ENCODE assay signal across 1 cellular context in the genomic region with DNA sequence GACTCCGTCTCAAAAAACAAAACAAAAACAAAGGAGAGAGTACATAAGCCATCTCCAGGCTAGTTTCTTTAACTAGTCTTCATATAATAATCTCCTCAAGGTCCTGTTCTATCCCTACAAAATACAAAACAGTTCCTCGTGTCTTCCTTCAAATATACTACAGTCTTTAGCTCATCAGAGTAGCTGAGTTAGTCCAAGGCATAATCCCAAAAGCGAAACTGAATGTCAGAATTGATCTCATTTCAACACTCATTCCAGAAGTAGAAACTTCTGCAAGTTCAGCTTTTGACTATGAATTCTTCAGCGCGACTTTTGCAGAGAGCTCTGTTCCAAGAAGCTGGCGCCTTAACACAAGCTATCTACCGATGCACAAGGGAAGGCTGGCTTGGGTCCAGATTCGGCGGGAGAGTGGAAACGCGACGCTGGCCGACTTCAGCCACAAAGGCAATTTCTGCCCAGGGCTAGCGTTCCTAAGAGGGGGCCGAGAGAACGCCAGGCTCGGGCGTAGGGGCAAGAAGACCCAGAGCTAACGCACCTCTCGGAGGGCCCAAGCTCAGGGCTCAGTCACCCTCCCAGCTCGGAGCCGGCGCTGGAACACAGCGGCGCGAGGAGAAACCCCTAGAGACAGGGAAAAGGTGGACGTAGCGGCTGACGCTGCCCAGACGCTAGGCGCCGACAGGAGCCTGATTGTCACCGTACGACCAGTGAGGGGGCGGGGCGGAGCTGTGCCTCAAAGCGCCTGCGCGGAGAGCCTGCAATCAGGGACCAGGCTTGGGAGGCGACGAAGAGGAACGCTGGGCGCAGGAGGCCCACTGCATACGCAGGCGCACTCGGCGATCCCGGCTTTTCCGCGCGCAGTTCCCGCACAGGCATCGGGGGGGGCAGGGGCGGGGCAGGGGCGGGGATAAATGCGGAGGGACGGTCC.
TF ChIP-seq lines count a peak whose summit lies in the region.

No MANE protein-coding gene starts in this region.

TF ChIP-seq in K562, 482 proteins besides CTCF, POLR2A, EP300 and RAD21 (continued from another document and continues in another):
- TF ChIP-seq, protein P1, sequence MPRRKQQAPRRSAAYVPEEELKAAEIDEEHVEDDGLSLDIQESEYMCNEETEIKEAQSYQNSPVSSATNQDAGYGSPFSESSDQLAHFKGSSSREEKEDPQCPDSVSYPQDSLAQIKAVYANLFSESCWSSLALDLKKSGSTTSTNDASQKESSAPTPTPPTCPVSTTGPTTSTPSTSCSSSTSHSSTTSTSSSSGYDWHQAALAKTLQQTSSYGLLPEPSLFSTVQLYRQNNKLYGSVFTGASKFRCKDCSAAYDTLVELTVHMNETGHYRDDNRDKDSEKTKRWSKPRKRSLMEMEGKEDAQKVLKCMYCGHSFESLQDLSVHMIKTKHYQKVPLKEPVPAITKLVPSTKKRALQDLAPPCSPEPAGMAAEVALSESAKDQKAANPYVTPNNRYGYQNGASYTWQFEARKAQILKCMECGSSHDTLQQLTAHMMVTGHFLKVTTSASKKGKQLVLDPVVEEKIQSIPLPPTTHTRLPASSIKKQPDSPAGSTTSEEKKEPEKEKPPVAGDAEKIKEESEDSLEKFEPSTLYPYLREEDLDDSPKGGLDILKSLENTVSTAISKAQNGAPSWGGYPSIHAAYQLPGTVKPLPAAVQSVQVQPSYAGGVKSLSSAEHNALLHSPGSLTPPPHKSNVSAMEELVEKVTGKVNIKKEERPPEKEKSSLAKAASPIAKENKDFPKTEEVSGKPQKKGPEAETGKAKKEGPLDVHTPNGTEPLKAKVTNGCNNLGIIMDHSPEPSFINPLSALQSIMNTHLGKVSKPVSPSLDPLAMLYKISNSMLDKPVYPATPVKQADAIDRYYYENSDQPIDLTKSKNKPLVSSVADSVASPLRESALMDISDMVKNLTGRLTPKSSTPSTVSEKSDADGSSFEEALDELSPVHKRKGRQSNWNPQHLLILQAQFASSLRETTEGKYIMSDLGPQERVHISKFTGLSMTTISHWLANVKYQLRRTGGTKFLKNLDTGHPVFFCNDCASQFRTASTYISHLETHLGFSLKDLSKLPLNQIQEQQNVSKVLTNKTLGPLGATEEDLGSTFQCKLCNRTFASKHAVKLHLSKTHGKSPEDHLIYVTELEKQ (CRISPR knock-in tag; IDR thresholded peaks at IDR 0.05) = no peak
- TF ChIP-seq ZNF75A (CRISPR knock-in tag; IDR thresholded peaks at IDR 0.05) (0 out of 2 replicates have a peak, but pooled peaks have one; percentile 28), MED1 (CRISPR knock-in tag; IDR thresholded peaks at IDR 0.05; ENCODE audit: borderline replicate concordance) (no peak), ZNF696 (CRISPR knock-in tag; conservative IDR thresholded peaks at IDR 0.05) (no peak), PTBP1 (IDR thresholded peaks at IDR 0.05; ENCODE audit: low read depth, low read length) (no peak), SAFB (IDR thresholded peaks at IDR 0.05; ENCODE audit: borderline replicate concordance, low read depth, low read length) (no peak), POLR2H (tag; IDR thresholded peaks at IDR 0.05; ENCODE audit: low read depth) (peak; percentile 90), ZKSCAN1 (IDR thresholded peaks at IDR 0.05; ENCODE audit: low read depth, low read length) (peak; percentile 7; the same call in 1 of the 2 replicates), RUNX1 (IDR thresholded peaks at IDR 0.05; ENCODE audit: low read depth) (no peak), NFYB (IDR thresholded peaks at IDR 0.05; ENCODE audit: extremely low read depth, insufficient read length) (no peak), CAMTA2 (CRISPR knock-in tag; conservative IDR thresholded peaks at IDR 0.05) (no peak), RBM22 (IDR thresholded peaks at IDR 0.05; ENCODE audit: low read depth, low read length, poor library complexity, severe bottlenecking) (no peak), SRSF9 (IDR thresholded peaks at IDR 0.05; ENCODE audit: borderline replicate concordance, low read depth, low read length) (no peak), PURB (CRISPR knock-in tag; IDR thresholded peaks at IDR 0.05; ENCODE audit: low read depth) (no peak), HEY1 (CRISPR knock-in tag; IDR thresholded peaks at IDR 0.05; ENCODE audit: borderline replicate concordance) (no peak), BCL6 (CRISPR knock-in tag; IDR thresholded peaks at IDR 0.05) (no peak), ASH1L (IDR thresholded peaks at IDR 0.05; ENCODE audit: borderline replicate concordance, low read depth, partially characterized antibody) (no peak), SOX6 (IDR thresholded peaks at IDR 0.05) (no peak; the same call in none of the 2 replicates), ZFX (CRISPR knock-in tag; IDR thresholded peaks at IDR 0.05) (peak; percentile 83), BRF1 (IDR thresholded peaks at IDR 0.05; ENCODE audit: borderline replicate concordance, extremely low read depth, insufficient read length) (no peak), KLF6 (CRISPR knock-in tag; IDR thresholded peaks at IDR 0.05; ENCODE audit: borderline replicate concordance) (no peak), ZSCAN32 (CRISPR knock-in tag; IDR thresholded peaks at IDR 0.05) (no peak; the same call in 1 of the 2 replicates), RFX7 (CRISPR knock-in tag; IDR thresholded peaks at IDR 0.05) (no peak), GATA2 (CRISPR knock-in tag; IDR thresholded peaks at IDR 0.05) (no peak), CREBBP (IDR thresholded peaks at IDR 0.05; ENCODE audit: low read depth, low read length) (no peak), HNRNPK (IDR thresholded peaks at IDR 0.05; ENCODE audit: low read depth, low read length, poor library complexity, severe bottlenecking) (no peak), RCOR1 (IDR thresholded peaks at IDR 0.05; ENCODE audit: borderline replicate concordance in 1 of 2, low read depth in 2 of 2, low read length in 2 of 2) (peak in 1 of 2 experiments; percentile 17; a peak in 1 of 4 replicates), HIVEP1 (CRISPR knock-in tag; IDR thresholded peaks at IDR 0.05) (0 out of 2 replicates have a peak, but pooled peaks have one; percentile 10), NFIX (CRISPR knock-in tag; IDR thresholded peaks at IDR 0.05; ENCODE audit: low read depth) (peak; percentile 31; the same call in 1 of the 2 replicates), MIER1 (IDR thresholded peaks at IDR 0.05; ENCODE audit: low read depth) (no peak), ATF1 (CRISPR knock-in tag; IDR thresholded peaks at IDR 0.05) (no peak), ATF1 (tag; IDR thresholded peaks at IDR 0.05) (peak; percentile 92), TOE1 (IDR thresholded peaks at IDR 0.05; ENCODE audit: borderline replicate concordance) (peak; percentile 78), TOE1 (CRISPR knock-in tag; IDR thresholded peaks at IDR 0.05; ENCODE audit: borderline replicate concordance, low read depth) (no peak), GATAD2B (IDR thresholded peaks at IDR 0.05; ENCODE audit: borderline replicate concordance) (0 out of 2 replicates have a peak, but pooled peaks have one; percentile 24), CREM (IDR thresholded peaks at IDR 0.05; ENCODE audit: low read depth) (peak; percentile 83)
- TF ChIP-seq, protein P2, sequence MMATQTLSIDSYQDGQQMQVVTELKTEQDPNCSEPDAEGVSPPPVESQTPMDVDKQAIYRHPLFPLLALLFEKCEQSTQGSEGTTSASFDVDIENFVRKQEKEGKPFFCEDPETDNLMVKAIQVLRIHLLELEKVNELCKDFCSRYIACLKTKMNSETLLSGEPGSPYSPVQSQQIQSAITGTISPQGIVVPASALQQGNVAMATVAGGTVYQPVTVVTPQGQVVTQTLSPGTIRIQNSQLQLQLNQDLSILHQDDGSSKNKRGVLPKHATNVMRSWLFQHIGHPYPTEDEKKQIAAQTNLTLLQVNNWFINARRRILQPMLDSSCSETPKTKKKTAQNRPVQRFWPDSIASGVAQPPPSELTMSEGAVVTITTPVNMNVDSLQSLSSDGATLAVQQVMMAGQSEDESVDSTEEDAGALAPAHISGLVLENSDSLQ (IDR thresholded peaks at IDR 0.05) = peak; percentile 75
- TF ChIP-seq, protein P3, sequence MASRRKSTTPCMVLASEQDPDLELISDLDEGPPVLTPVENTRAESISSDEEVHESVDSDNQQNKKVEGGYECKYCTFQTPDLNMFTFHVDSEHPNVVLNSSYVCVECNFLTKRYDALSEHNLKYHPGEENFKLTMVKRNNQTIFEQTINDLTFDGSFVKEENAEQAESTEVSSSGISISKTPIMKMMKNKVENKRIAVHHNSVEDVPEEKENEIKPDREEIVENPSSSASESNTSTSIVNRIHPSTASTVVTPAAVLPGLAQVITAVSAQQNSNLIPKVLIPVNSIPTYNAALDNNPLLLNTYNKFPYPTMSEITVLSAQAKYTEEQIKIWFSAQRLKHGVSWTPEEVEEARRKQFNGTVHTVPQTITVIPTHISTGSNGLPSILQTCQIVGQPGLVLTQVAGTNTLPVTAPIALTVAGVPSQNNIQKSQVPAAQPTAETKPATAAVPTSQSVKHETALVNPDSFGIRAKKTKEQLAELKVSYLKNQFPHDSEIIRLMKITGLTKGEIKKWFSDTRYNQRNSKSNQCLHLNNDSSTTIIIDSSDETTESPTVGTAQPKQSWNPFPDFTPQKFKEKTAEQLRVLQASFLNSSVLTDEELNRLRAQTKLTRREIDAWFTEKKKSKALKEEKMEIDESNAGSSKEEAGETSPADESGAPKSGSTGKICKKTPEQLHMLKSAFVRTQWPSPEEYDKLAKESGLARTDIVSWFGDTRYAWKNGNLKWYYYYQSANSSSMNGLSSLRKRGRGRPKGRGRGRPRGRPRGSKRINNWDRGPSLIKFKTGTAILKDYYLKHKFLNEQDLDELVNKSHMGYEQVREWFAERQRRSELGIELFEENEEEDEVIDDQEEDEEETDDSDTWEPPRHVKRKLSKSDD (conservative IDR thresholded peaks at IDR 0.05; ENCODE audit: low read length) = no peak
- TF ChIP-seq, protein P4, sequence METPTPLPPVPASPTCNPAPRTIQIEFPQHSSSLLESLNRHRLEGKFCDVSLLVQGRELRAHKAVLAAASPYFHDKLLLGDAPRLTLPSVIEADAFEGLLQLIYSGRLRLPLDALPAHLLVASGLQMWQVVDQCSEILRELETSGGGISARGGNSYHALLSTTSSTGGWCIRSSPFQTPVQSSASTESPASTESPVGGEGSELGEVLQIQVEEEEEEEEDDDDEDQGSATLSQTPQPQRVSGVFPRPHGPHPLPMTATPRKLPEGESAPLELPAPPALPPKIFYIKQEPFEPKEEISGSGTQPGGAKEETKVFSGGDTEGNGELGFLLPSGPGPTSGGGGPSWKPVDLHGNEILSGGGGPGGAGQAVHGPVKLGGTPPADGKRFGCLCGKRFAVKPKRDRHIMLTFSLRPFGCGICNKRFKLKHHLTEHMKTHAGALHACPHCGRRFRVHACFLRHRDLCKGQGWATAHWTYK (CRISPR knock-in tag; IDR thresholded peaks at IDR 0.05) = peak; percentile 83; the same call in 1 of the 2 replicates
- TF ChIP-seq, protein P5, sequence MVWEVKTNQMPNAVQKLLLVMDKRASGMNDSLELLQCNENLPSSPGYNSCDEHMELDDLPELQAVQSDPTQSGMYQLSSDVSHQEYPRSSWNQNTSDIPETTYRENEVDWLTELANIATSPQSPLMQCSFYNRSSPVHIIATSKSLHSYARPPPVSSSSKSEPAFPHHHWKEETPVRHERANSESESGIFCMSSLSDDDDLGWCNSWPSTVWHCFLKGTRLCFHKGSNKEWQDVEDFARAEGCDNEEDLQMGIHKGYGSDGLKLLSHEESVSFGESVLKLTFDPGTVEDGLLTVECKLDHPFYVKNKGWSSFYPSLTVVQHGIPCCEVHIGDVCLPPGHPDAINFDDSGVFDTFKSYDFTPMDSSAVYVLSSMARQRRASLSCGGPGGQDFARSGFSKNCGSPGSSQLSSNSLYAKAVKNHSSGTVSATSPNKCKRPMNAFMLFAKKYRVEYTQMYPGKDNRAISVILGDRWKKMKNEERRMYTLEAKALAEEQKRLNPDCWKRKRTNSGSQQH (CRISPR knock-in tag; IDR thresholded peaks at IDR 0.05) = 0 out of 2 replicates have a peak, but pooled peaks have one; percentile 50
- TF ChIP-seq, protein P6, sequence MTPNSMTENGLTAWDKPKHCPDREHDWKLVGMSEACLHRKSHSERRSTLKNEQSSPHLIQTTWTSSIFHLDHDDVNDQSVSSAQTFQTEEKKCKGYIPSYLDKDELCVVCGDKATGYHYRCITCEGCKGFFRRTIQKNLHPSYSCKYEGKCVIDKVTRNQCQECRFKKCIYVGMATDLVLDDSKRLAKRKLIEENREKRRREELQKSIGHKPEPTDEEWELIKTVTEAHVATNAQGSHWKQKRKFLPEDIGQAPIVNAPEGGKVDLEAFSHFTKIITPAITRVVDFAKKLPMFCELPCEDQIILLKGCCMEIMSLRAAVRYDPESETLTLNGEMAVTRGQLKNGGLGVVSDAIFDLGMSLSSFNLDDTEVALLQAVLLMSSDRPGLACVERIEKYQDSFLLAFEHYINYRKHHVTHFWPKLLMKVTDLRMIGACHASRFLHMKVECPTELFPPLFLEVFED (CRISPR knock-in tag; conservative IDR thresholded peaks at IDR 0.05) = no peak
- TF ChIP-seq, protein P7, sequence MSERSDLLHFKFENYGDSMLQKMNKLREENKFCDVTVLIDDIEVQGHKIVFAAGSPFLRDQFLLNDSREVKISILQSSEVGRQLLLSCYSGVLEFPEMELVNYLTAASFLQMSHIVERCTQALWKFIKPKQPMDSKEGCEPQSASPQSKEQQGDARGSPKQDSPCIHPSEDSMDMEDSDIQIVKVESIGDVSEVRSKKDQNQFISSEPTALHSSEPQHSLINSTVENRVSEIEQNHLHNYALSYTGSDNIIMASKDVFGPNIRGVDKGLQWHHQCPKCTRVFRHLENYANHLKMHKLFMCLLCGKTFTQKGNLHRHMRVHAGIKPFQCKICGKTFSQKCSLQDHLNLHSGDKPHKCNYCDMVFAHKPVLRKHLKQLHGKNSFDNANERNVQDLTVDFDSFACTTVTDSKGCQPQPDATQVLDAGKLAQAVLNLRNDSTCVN (CRISPR knock-in tag; IDR thresholded peaks at IDR 0.05) = no peak
- TF ChIP-seq, protein P8, sequence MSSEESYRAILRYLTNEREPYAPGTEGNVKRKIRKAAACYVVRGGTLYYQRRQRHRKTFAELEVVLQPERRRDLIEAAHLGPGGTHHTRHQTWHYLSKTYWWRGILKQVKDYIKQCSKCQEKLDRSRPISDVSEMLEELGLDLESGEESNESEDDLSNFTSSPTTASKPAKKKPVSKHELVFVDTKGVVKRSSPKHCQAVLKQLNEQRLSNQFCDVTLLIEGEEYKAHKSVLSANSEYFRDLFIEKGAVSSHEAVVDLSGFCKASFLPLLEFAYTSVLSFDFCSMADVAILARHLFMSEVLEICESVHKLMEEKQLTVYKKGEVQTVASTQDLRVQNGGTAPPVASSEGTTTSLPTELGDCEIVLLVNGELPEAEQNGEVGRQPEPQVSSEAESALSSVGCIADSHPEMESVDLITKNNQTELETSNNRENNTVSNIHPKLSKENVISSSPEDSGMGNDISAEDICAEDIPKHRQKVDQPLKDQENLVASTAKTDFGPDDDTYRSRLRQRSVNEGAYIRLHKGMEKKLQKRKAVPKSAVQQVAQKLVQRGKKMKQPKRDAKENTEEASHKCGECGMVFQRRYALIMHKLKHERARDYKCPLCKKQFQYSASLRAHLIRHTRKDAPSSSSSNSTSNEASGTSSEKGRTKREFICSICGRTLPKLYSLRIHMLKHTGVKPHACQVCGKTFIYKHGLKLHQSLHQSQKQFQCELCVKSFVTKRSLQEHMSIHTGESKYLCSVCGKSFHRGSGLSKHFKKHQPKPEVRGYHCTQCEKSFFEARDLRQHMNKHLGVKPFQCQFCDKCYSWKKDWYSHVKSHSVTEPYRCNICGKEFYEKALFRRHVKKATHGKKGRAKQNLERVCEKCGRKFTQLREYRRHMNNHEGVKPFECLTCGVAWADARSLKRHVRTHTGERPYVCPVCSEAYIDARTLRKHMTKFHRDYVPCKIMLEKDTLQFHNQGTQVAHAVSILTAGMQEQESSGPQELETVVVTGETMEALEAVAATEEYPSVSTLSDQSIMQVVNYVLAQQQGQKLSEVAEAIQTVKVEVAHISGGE (CRISPR knock-in tag; IDR thresholded peaks at IDR 0.05) = peak in 1 of 3 experiments; percentile 39; a peak in 1 of 6 replicates
